Comparison of ENCODE assay signal across 12 cellular contexts in the genomic region with DNA sequence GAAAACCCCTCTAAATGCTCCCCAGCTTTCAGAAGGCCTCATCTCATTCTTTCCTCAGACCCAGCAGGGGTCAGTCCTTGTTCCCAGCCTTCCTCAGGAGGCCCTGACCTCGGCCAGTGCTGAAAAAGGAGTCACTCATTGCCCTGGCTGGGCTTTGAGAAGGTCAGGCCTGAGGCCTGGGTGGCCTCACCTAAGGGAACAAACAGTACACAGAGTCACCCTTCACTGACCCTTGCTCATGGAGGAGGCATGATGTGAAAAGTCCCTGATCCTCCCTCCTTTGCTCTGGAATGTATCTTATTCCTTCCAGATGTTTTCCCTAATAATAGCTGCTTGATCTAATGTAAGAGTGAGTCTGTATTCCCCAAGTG.
DNase-seq lines count a peak whose midpoint lies in the region; ATAC-seq and TF ChIP-seq lines count a peak whose summit lies in the region.
"Had no signal": no experiment of that assay in that cellular context is flagged by ENCODE, and none has a peak within 500 bp of the region (broad histone marks: within the 10 kb centered on the region; RNA-seq: fewer than 3 reads in every experiment).

No MANE protein-coding gene starts in this region.

- H3K27ac Mint-ChIP-seq in CD8-positive, alpha-beta memory T cell = no peak overlapping the region
- H3K27ac Mint-ChIP-seq: CD4-positive, CD25-positive, alpha-beta regulatory T cell had no signal

- intact Hi-C loops in IMR-90 (cut with micrococcal nuclease) (no loop called here), testis (cut with DNase I; ENCODE audit: low total_unique reads) (no loop called here)

- no peak for TF ChIP-seq POLR2A in IMR-90 (IDR thresholded peaks at IDR 0.05; ENCODE audit: low read depth, low read length)
- TF ChIP-seq POLR2A in testis (IDR thresholded peaks at IDR 0.05) = no peak

- no peak overlapping the region for H3K4me2 ChIP-seq in IMR-90 (ENCODE audit: low read depth, low read length)

- peak; percentile 38 for DNase-seq in IMR-90
- peak; percentile 57 for DNase-seq in epithelial cell of proximal tubule (ENCODE audit: low read depth)
- DNase-seq in testis = peak; percentile 78
- DNase-seq in CD8-positive, alpha-beta memory T cell = no peak
- DNase-seq: activated CD4-positive, alpha-beta T cell treated with anti-CD3 and anti-CD28 coated beads, Interleukin-2, amount 50 U/mL, for 1 hour; CD4-positive, CD25-positive, alpha-beta regulatory T cell; stimulated activated naive CD4-positive, alpha-beta T cell had no signal

- peak overlapping the region; percentile 29 for H2AFZ ChIP-seq in IMR-90 (replicated peaks; ENCODE audit: low read length, poor library complexity)

- no peaks in the 10 kb centered on the region for H3K4me1 Mint-ChIP-seq in CD8-positive, alpha-beta memory T cell
- H3K4me1 Mint-ChIP-seq: CD4-positive, CD25-positive, alpha-beta regulatory T cell; central memory CD8-positive, alpha-beta T cell had no signal

- peak overlapping the region; percentile 88 for H3K14ac ChIP-seq in IMR-90 (replicated peaks; ENCODE audit: low read depth, low read length)

- no CpG with 5 or more reads among the region's 1 CpG for WGBS in IMR-90 (ENCODE audit: extremely low coverage in 2 of 2, insufficient read length in 1 of 2), 2 experiments
- 74% methylated on average over 1 of the region's 1 CpG for WGBS in liver
- 0 to 33% methylated on average over 1 of the region's 1 CpG for WGBS in testis, 2 donors

- no peaks in the 10 kb centered on the region for H3K27me3 ChIP-seq in IMR-90 (ENCODE audit: control insufficient read depth, insufficient read depth, low read length)
- no peaks in the 10 kb centered on the region for H3K27me3 ChIP-seq in liver (ENCODE audit: control insufficient read depth in 4 of 4, insufficient read depth in 4 of 4, low read length in 3 of 4)
- H3K27me3 ChIP-seq in testis = no peaks in the 10 kb centered on the region
- H3K27me3 ChIP-seq in CD8-positive, alpha-beta memory T cell (ENCODE audit: insufficient read depth, low read length, poor library complexity, severe bottlenecking) = no peaks in the 10 kb centered on the region

- peak overlapping the region; percentile 94 for H2AK5ac ChIP-seq in IMR-90 (ENCODE audit: low read depth, low read length)

- POLR2A ChIA-PET in IMR-90 (lab: Charles Lee; ENCODE audit: unreplicated experiment) = interaction anchor here (0.8 kb wide), 1 partner anchor 161 kb away, joined by 3 read pairs; a partner anchor contains a TSS
- POLR2A ChIA-PET in CD8-positive, alpha-beta memory T cell (lab: Charles Lee) = no interaction called here

- peaks cover 0 to 4% of the 10 kb centered on the region in 2 donors for H3K27me3 Mint-ChIP-seq in CD8-positive, alpha-beta memory T cell
- H3K27me3 Mint-ChIP-seq: CD4-positive, CD25-positive, alpha-beta regulatory T cell had no signal

- H3K4me3 Mint-ChIP-seq in CD8-positive, alpha-beta memory T cell = no peak overlapping the region
- H3K4me3 Mint-ChIP-seq: CD4-positive, CD25-positive, alpha-beta regulatory T cell; central memory CD8-positive, alpha-beta T cell had no signal

- in situ Hi-C loops in IMR-90 (cut with MboI; ENCODE audit: low sequenced_read_pairs) = no loop called here

- H3K4ac ChIP-seq in IMR-90 (ENCODE audit: low read depth, low read length) = peak overlapping the region; percentile 83

- H4K8ac ChIP-seq in IMR-90 (ENCODE audit: low read depth in 2 of 2, low read length in 2 of 2) = peak overlapping the region; percentile 30 to 81; a peak in 3 of 4 replicates

- peak overlapping the region; percentile 91 for H4K91ac ChIP-seq in IMR-90 (ENCODE audit: insufficient read depth, low read depth, low read length)

- no TSS peak for BruUV-seq in IMR-90 (replicated peaks; lab: Mats Ljungman, UMichigan)

- H4K20me1 ChIP-seq in IMR-90 (ENCODE audit: insufficient read depth, low read length) = no peaks in the 10 kb centered on the region

- H3K4me3 ChIP-seq in IMR-90 (ENCODE audit: insufficient read depth, low read depth, low read length) (no peak overlapping the region), epithelial cell of proximal tubule (ENCODE audit: low read depth, low read length) (no peak overlapping the region), liver (ENCODE audit: low read depth in 1 of 3, low read length in 3 of 3) (no peak overlapping the region), testis (no peak overlapping the region)
- H3K4me3 ChIP-seq in CD8-positive, alpha-beta memory T cell (ENCODE audit: low read length) = no peak overlapping the region

- TF ChIP-seq RAD21 in IMR-90 (IDR thresholded peaks at IDR 0.05; ENCODE audit: low read length) (no peak), liver (IDR thresholded peaks at IDR 0.05) (no peak)

- H3K9ac ChIP-seq in IMR-90 (ENCODE audit: low read depth, low read length) (peak overlapping the region; percentile 1; the same call in 1 of the 2 replicates), liver (ENCODE audit: low read depth in 1 of 2, low read length in 2 of 2) (no peak overlapping the region)

- H3K9me3 Mint-ChIP-seq in CD8-positive, alpha-beta memory T cell = no peaks in the 10 kb centered on the region
- H3K9me3 Mint-ChIP-seq: CD4-positive, CD25-positive, alpha-beta regulatory T cell; central memory CD8-positive, alpha-beta T cell had no signal

- H3K56ac ChIP-seq in IMR-90 (ENCODE audit: extremely low read depth, insufficient read depth, low read length) = peak overlapping the region; percentile 13; the same call in 1 of the 2 replicates

- H3K9me3 ChIP-seq in IMR-90 (ENCODE audit: control insufficient read depth, insufficient read depth, low read length) (no peaks in the 10 kb centered on the region), liver (ENCODE audit: control insufficient read depth in 4 of 4, low read length in 3 of 4) (no peaks in the 10 kb centered on the region), testis (no peaks in the 10 kb centered on the region)
- H3K9me3 ChIP-seq in CD8-positive, alpha-beta memory T cell (ENCODE audit: low read length) = no peaks in the 10 kb centered on the region

- H2BK5ac ChIP-seq in IMR-90 (ENCODE audit: low read depth, low read length, poor library complexity, severe bottlenecking) = peak overlapping the region; percentile 25

- peak overlapping the region; percentile 84 for H2BK15ac ChIP-seq in IMR-90 (ENCODE audit: low read depth, low read length)

- peak overlapping the region; percentile 90 for H3K18ac ChIP-seq in IMR-90 (ENCODE audit: low read depth, low read length)

- no peaks in the 10 kb centered on the region for H3K79me1 ChIP-seq in IMR-90 (ENCODE audit: low read depth in 1 of 2, low read length in 2 of 2)

- H3K23ac ChIP-seq in IMR-90 (ENCODE audit: low read depth, low read length) = peak overlapping the region; percentile 46; the same call in 1 of the 2 replicates

- no peaks in the 10 kb centered on the region for H3K36me3 Mint-ChIP-seq in CD8-positive, alpha-beta memory T cell
- H3K36me3 Mint-ChIP-seq: CD4-positive, CD25-positive, alpha-beta regulatory T cell had no signal

- no peak for TF ChIP-seq CTCF in IMR-90 (conservative IDR thresholded peaks at IDR 0.05; ENCODE audit: low read depth, low read length)
- TF ChIP-seq CTCF in epithelial cell of proximal tubule (conservative IDR thresholded peaks at IDR 0.05; ENCODE audit: low read depth, low read length) = no peak
- no peak for TF ChIP-seq CTCF in liver (IDR thresholded peaks at IDR 0.05; ENCODE audit: low read depth, low read length, missing input control)
- no peak for TF ChIP-seq CTCF in testis (IDR thresholded peaks at IDR 0.05)

- dilution Hi-C loops in IMR-90 (cut with HindIII; ENCODE audit: low sequenced_read_pairs, unreplicated experiment) = no loop called here

- CTCF ChIA-PET in IMR-90 (lab: Yijun Ruan, JAX) = no interaction called here
- CTCF ChIA-PET in CD8-positive, alpha-beta memory T cell (lab: Charles Lee) = no interaction called here

- H3K36me3 ChIP-seq in IMR-90 (ENCODE audit: control insufficient read depth, insufficient read depth, low read length) (no peaks in the 10 kb centered on the region), liver (ENCODE audit: control insufficient read depth in 4 of 4, insufficient read depth in 3 of 4, low read depth in 1 of 4, low read length in 3 of 4) (no peaks in the 10 kb centered on the region), testis (ENCODE audit: low read depth, missing control alignments) (no peaks in the 10 kb centered on the region)
- H3K36me3 ChIP-seq in CD8-positive, alpha-beta memory T cell (ENCODE audit: insufficient read depth, low read length) = no peaks in the 10 kb centered on the region

- H3K27ac ChIP-seq in IMR-90 (ENCODE audit: insufficient read depth, low read length) (peak overlapping the region; percentile 48), liver (ENCODE audit: low read depth in 1 of 2, low read length in 2 of 2) (no peak overlapping the region), testis (peak overlapping the region; percentile 47 to 79)
- H3K27ac ChIP-seq in CD8-positive, alpha-beta memory T cell (ENCODE audit: low read depth, low read length) = no peak overlapping the region

- peak overlapping the region; percentile 95 for H2BK120ac ChIP-seq in IMR-90 (ENCODE audit: low read depth, low read length)

- H2AK9ac ChIP-seq in IMR-90 (replicated peaks; ENCODE audit: low read depth, low read length, poor library complexity) = peak overlapping the region; percentile 35

- H2BK20ac ChIP-seq in IMR-90 (ENCODE audit: low read depth, low read length) = peak overlapping the region; percentile 82

- H4K5ac ChIP-seq in IMR-90 (ENCODE audit: low read depth, low read length) = peak overlapping the region; percentile 87

- H3K9me1 ChIP-seq in IMR-90 (ENCODE audit: insufficient read depth, low read length) = peaks cover 16% of the 10 kb centered on the region

- H3K4me1 ChIP-seq in IMR-90 (ENCODE audit: control insufficient read depth, insufficient read depth, low read length) (peaks cover 22% of the 10 kb centered on the region), liver (ENCODE audit: control insufficient read depth in 4 of 4, insufficient read depth in 4 of 4, low read length in 3 of 4) (no peaks in the 10 kb centered on the region), testis (peaks cover 59% of the 10 kb centered on the region)
- H3K4me1 ChIP-seq in CD8-positive, alpha-beta memory T cell (ENCODE audit: insufficient read depth, low read length) = no peaks in the 10 kb centered on the region

- ATAC-seq in IMR-90 (ENCODE audit: low read depth) (peak; percentile 33), HG03039 (IDR thresholded peaks at IDR 0.05; ENCODE audit: unreplicated experiment) (no peak), HG02981 (IDR thresholded peaks at IDR 0.05; ENCODE audit: unreplicated experiment) (no peak), HG03175 (IDR thresholded peaks at IDR 0.05; ENCODE audit: unreplicated experiment) (no peak)

TF ChIP-seq in IMR-90, 13 proteins besides CTCF, POLR2A, EP300 and RAD21 (continues in another document):
- TF ChIP-seq SMC3 (IDR thresholded peaks at IDR 0.05; ENCODE audit: low read depth, low read length) = no peak
- TF ChIP-seq MAZ (IDR thresholded peaks at IDR 0.05; ENCODE audit: borderline replicate concordance, low read depth, low read length) = no peak
- no peak for TF ChIP-seq FOS (IDR thresholded peaks at IDR 0.05; ENCODE audit: low read depth, low read length)

TF ChIP-seq in liver, 16 proteins besides CTCF, POLR2A, EP300 and RAD21 (continues in another document):
- TF ChIP-seq NR2F2 (IDR thresholded peaks at IDR 0.05) (peak; percentile 87), JUND (IDR thresholded peaks at IDR 0.05) (no peak), GABPA (IDR thresholded peaks at IDR 0.05 in 1 of 2, conservative IDR thresholded peaks at IDR 0.05 in 1 of 2) (no peak)

Comparison
In these comparisons a context has a peak if more than half of its experiments do, and no peak if none do; other contexts are left out.
1. DNase-seq: peak in IMR-90 (single experiment), epithelial cell of proximal tubule (single experiment) and testis (single experiment); none in CD8-positive, alpha-beta memory T cell (0 of 5).
2. H3K27ac ChIP-seq: peak in IMR-90 (single experiment) and testis (2 of 2); none in liver (0 of 2) and CD8-positive, alpha-beta memory T cell (single experiment).